Comparison of ENCODE assay signal across 10 cellular contexts in the genomic region with DNA sequence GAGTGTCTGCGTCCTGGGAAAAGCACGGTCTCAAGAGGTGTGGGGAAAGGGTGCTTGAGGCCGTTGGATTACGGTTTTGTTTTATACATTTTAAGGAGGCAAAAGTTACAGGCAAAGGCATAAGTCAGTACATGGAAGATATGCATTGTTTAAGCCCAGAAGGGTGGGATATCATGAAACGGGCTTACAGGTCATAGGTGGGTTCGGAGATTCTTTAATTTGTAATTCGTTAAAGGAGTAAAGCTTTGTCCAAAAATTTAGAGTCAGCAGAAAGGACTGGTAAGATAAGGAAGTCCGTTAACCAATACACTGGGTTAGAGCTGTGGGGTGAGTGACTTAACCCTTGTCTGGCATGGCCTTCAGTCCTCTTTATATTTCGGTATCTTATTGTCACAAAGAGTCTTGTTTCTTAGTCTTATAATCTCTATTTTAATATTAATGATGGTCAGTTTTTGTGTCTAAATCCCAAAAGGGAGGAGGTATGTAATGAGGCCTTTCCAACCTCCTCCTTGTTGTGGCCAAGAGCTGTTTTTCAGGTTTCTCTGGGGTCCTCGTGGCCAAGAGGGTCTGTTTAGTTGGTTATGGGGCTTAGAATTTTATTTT. TPM values are rescaled to one million over a fixed set of nuclear protein-coding genes. Genes with fewer than 3 reads are reported as not detected.
A peak's percentile ranks its signal among the peaks of the same experiment; 100 is the strongest.
DNase-seq lines count a peak whose midpoint lies in the region; ATAC-seq and TF ChIP-seq lines count a peak whose summit lies in the region.
"Had no signal": no experiment of that assay in that cellular context is flagged by ENCODE, and none has a peak within 500 bp of the region (broad histone marks: within the 10 kb centered on the region; RNA-seq: fewer than 3 reads in every experiment).

No MANE protein-coding gene starts in this region.

- H3K9me2 ChIP-seq in Loucy (replicated peaks; ENCODE audit: low read depth, low read length): no peaks in the 10 kb centered on the region

- ATAC-seq in activated CD8-positive, alpha-beta T cell treated with anti-CD3 and anti-CD28 coated beads for 36 hours: no peak
- no peak for ATAC-seq in stimulated activated effector memory CD8-positive, alpha-beta T cell treated with anti-CD3 and anti-CD28 coated beads, Interleukin-12 subunit alpha, Interleukin-12 subunit beta, amount 100 ng/mL, for 72 hours
- ATAC-seq in GM18870 (IDR thresholded peaks at IDR 0.05; ENCODE audit: unreplicated experiment): no peak

- H3K4me1 Mint-ChIP-seq in activated CD8-positive, alpha-beta T cell treated with anti-CD3 and anti-CD28 coated beads for 36 hours (ENCODE audit: low read depth): peaks cover 92% of the 10 kb centered on the region
- peaks cover 99 to 100% of the 10 kb centered on the region in 2 donors for H3K4me1 Mint-ChIP-seq in immature natural killer cell
- H3K4me1 Mint-ChIP-seq in stimulated activated effector memory CD8-positive, alpha-beta T cell treated with anti-CD3 and anti-CD28 coated beads, Interleukin-12 subunit alpha, Interleukin-12 subunit beta, amount 100 ng/mL, for 72 hours: peaks cover 94% of the 10 kb centered on the region

- no peak overlapping the region for H3K4me3 ChIP-seq in Loucy (ENCODE audit: low read length, poor library complexity, severe bottlenecking)

- intact Hi-C loops in activated CD8-positive, alpha-beta T cell treated with anti-CD3 and anti-CD28 coated beads for 36 hours (cut with micrococcal nuclease): loop anchor here (1.0 kb wide), 1 partner anchor 8 kb away; no protein-coding TSS in a partner anchor

- peaks cover 35% of the 10 kb centered on the region for H3K36me3 Mint-ChIP-seq in activated CD8-positive, alpha-beta T cell treated with anti-CD3 and anti-CD28 coated beads for 36 hours (ENCODE audit: low read depth)
- peaks cover 0 to 13% (median 3%) of the 10 kb centered on the region in 3 donors for H3K36me3 Mint-ChIP-seq in immature natural killer cell
- peaks cover 43% of the 10 kb centered on the region for H3K36me3 Mint-ChIP-seq in stimulated activated effector memory CD8-positive, alpha-beta T cell treated with anti-CD3 and anti-CD28 coated beads, Interleukin-12 subunit alpha, Interleukin-12 subunit beta, amount 100 ng/mL, for 72 hours

- H3K4me2 ChIP-seq in Loucy (ENCODE audit: low read depth, low read length, poor library complexity, severe bottlenecking): peak overlapping the region; percentile 54

- H3K27me3 ChIP-seq in Loucy (ENCODE audit: insufficient read depth, low read length, poor library complexity, severe bottlenecking): no peaks in the 10 kb centered on the region

- CTCF ChIA-PET in activated CD8-positive, alpha-beta T cell treated with anti-CD3 and anti-CD28 coated beads for 36 hours (lab: Charles Lee): interaction anchor here (1.1 to 37.8 kb wide), 5 partner anchors 20 to 70 kb away, joined by 3 to 1114 read pairs (median 29); no protein-coding TSS in a partner anchor

- H3K4me3 Mint-ChIP-seq in activated CD8-positive, alpha-beta T cell treated with anti-CD3 and anti-CD28 coated beads for 36 hours: peak overlapping the region; percentile 71
- H3K4me3 Mint-ChIP-seq in immature natural killer cell: peak overlapping the region; percentile 75 to 97 (median 87)
- peak overlapping the region; percentile 65 for H3K4me3 Mint-ChIP-seq in stimulated activated effector memory CD8-positive, alpha-beta T cell treated with anti-CD3 and anti-CD28 coated beads, Interleukin-12 subunit alpha, Interleukin-12 subunit beta, amount 100 ng/mL, for 72 hours

- H3K9me3 Mint-ChIP-seq in activated CD8-positive, alpha-beta T cell treated with anti-CD3 and anti-CD28 coated beads for 36 hours: no peaks in the 10 kb centered on the region
- no peaks in the 10 kb centered on the region for H3K9me3 Mint-ChIP-seq in immature natural killer cell
- no peaks in the 10 kb centered on the region for H3K9me3 Mint-ChIP-seq in stimulated activated effector memory CD8-positive, alpha-beta T cell treated with anti-CD3 and anti-CD28 coated beads, Interleukin-12 subunit alpha, Interleukin-12 subunit beta, amount 100 ng/mL, for 72 hours

- peaks cover 3% of the 10 kb centered on the region; the same call in 1 of the 2 replicates for H3K36me3 ChIP-seq in Loucy (ENCODE audit: insufficient read depth, low read length)

- peak overlapping the region; percentile 61 for H3K9ac ChIP-seq in Loucy (ENCODE audit: low read depth, low read length, poor library complexity, severe bottlenecking)

- DNase-seq in activated CD8-positive, alpha-beta T cell treated with anti-CD3 and anti-CD28 coated beads for 36 hours: no peak
- DNase-seq in immature natural killer cell (no peak), germinal center (ENCODE audit: low spot score) (no peak)
- DNase-seq in stimulated activated effector memory CD8-positive, alpha-beta T cell treated with anti-CD3 and anti-CD28 coated beads, Interleukin-12 subunit alpha, Interleukin-12 subunit beta, amount 100 ng/mL, for 72 hours (ENCODE audit: low spot score in 2 of 2): no peak
- DNase-seq in stimulated activated CD4-positive, alpha-beta T cell treated with anti-CD3 and anti-CD28 coated beads, Interleukin-12 subunit alpha, Interleukin-12 subunit beta, amount 100 ng/mL, for 4 hours: no peak
- DNase-seq: amygdala, IMR-90, NCI-H345 had no signal

- H3K27me3 Mint-ChIP-seq in activated CD8-positive, alpha-beta T cell treated with anti-CD3 and anti-CD28 coated beads for 36 hours: no peaks in the 10 kb centered on the region
- peaks cover 0 to 5% (median 2%) of the 10 kb centered on the region in 3 donors for H3K27me3 Mint-ChIP-seq in immature natural killer cell (ENCODE audit: low read depth in 3 of 3)

- H4K20me1 ChIP-seq in Loucy (ENCODE audit: insufficient read depth, low read length, poor library complexity, severe bottlenecking): peaks cover 8% of the 10 kb centered on the region

- H2AFZ ChIP-seq in Loucy (ENCODE audit: low read length): no peak overlapping the region

- H3K79me2 ChIP-seq in Loucy (ENCODE audit: insufficient read depth, low read length): peaks cover 97% of the 10 kb centered on the region

- no peaks in the 10 kb centered on the region for H3K9me3 ChIP-seq in Loucy (ENCODE audit: insufficient read depth, low read depth, low read length)

- TF ChIP-seq CTCF in Loucy (conservative IDR thresholded peaks at IDR 0.05; ENCODE audit: low read length): no peak
- no peak for TF ChIP-seq CTCF in activated CD8-positive, alpha-beta T cell treated with anti-CD3 and anti-CD28 coated beads for 36 hours (IDR thresholded peaks at IDR 0.05)

- POLR2A ChIA-PET in activated CD8-positive, alpha-beta T cell treated with anti-CD3 and anti-CD28 coated beads for 36 hours (lab: Charles Lee): interaction anchor here (0.6 to 16.7 kb wide), 9 partner anchors 10 to 38 kb away, joined by 3 to 223 read pairs (median 7); partner anchors contain the start of gene TSPAN14

- H3K27ac Mint-ChIP-seq in activated CD8-positive, alpha-beta T cell treated with anti-CD3 and anti-CD28 coated beads for 36 hours: peak overlapping the region; percentile 97
- peak overlapping the region; percentile 92 to 97 (median 94) for H3K27ac Mint-ChIP-seq in immature natural killer cell
- peak overlapping the region; percentile 80 for H3K27ac Mint-ChIP-seq in stimulated activated effector memory CD8-positive, alpha-beta T cell treated with anti-CD3 and anti-CD28 coated beads, Interleukin-12 subunit alpha, Interleukin-12 subunit beta, amount 100 ng/mL, for 72 hours

- H3F3A ChIP-seq in Loucy (ENCODE audit: low read depth): no peaks in the 10 kb centered on the region

- H3K4me1 ChIP-seq in Loucy (ENCODE audit: insufficient read depth, low read length, poor library complexity, severe bottlenecking): peaks cover 68% of the 10 kb centered on the region

RNA-seq across cellular contexts. Expression of gene TSPAN14, which starts 12.7 kb away (rescaled TPM):
- total RNA-seq in activated CD8-positive, alpha-beta T cell treated with anti-CD3 and anti-CD28 coated beads for 36 hours: 10 to 100 TPM; 43.9 to 45.5 TPM
- polyA plus RNA-seq in immature natural killer cell: 100 to 1,000 TPM; 141 to 363 (median 226) TPM

RNA-seq across cellular contexts. Expression of gene PRXL2A, which starts 58.5 kb away (rescaled TPM):
- 10 to 100 TPM; 21.0 to 22.7 TPM for total RNA-seq in activated CD8-positive, alpha-beta T cell treated with anti-CD3 and anti-CD28 coated beads for 36 hours
- polyA plus RNA-seq in immature natural killer cell: 1 to 10 TPM; 3.9 to 6.3 (median 4.3) TPM
